9 cellular contexts compared by ENCODE assay signal in genomic region chr14:101442451-101442850, GRCh38.
DNase-seq lines count a peak whose midpoint lies in the region; ATAC-seq and TF ChIP-seq lines count a peak whose summit lies in the region.
"Had no signal": no experiment of that assay in that cellular context is flagged by ENCODE, and none has a peak within 500 bp of the region (broad histone marks: within the 10 kb centered on the region; RNA-seq: fewer than 3 reads in every experiment).

No MANE protein-coding gene starts in this region.

- H3K27ac ChIP-seq in MM.1S (ENCODE audit: low read length), result no peak overlapping the region

- no peak overlapping the region for H3K9ac ChIP-seq in MM.1S (ENCODE audit: low read length)

- H3K4me2 ChIP-seq in MM.1S (ENCODE audit: low read depth, low read length), result no peak overlapping the region

- H3K36me3 Mint-ChIP-seq in mesothelial cell of epicardium, result no peaks in the 10 kb centered on the region

- H3K27me3 ChIP-seq in MM.1S (replicated peaks; ENCODE audit: insufficient read depth, low read length), result peaks cover 66% of the 10 kb centered on the region

- no peaks in the 10 kb centered on the region for H3K79me2 ChIP-seq in MM.1S (ENCODE audit: low read length)

- H3K9me2 ChIP-seq in MM.1S (replicated peaks; ENCODE audit: insufficient read depth, low read length), result no peaks in the 10 kb centered on the region

- no peaks in the 10 kb centered on the region for H3K27me3 Mint-ChIP-seq in mesothelial cell of epicardium (ENCODE audit: low read depth)

- DNase-seq in MM.1S (peak; percentile 44), NCI-H1436 (lab: John Stamatoyannopoulos, UW) (no peak), COLO668 (lab: John Stamatoyannopoulos, UW; ENCODE audit: unreplicated experiment) (no peak), mesothelial cell of epicardium (ENCODE audit: low spot score in 2 of 2, unreplicated experiment in 2 of 2) (no peak)
- peak; percentile 31 to 42 for DNase-seq in activated CD8-positive, alpha-beta memory T cell treated with anti-CD3 and anti-CD28 coated beads for 4 hours (ENCODE audit: low read depth in 2 of 2)
- DNase-seq in effector CD8-positive, alpha-beta T cell (lab: John Stamatoyannopoulos, UW), result peak; percentile 12
- DNase-seq in stimulated activated CD8-positive, alpha-beta memory T cell treated with anti-CD3 and anti-CD28 coated beads, Interleukin-12 subunit alpha, Interleukin-12 subunit beta, amount 100 ng/mL, for 4 hours (ENCODE audit: low read depth), result peak; percentile 41
- DNase-seq: right cardiac atrium had no signal

- H3K4me3 Mint-ChIP-seq in mesothelial cell of epicardium, result no peak overlapping the region

- H3K9me3 Mint-ChIP-seq in mesothelial cell of epicardium, result no peaks in the 10 kb centered on the region

- no peaks in the 10 kb centered on the region for H3F3A ChIP-seq in MM.1S (ENCODE audit: insufficient read depth, low read length)

- peaks cover 13% of the 10 kb centered on the region for H3K4me1 Mint-ChIP-seq in mesothelial cell of epicardium

- H3K27ac Mint-ChIP-seq in mesothelial cell of epicardium, result no peak overlapping the region

- H3K4me3 ChIP-seq in MM.1S (ENCODE audit: low read length), result no peak overlapping the region

- no peaks in the 10 kb centered on the region for H3K4me1 ChIP-seq in MM.1S (ENCODE audit: low read length)

- TF ChIP-seq CTCF in MM.1S (IDR thresholded peaks at IDR 0.05; ENCODE audit: low read length), result no peak
- TF ChIP-seq CTCF in mesothelial cell of epicardium (IDR thresholded peaks at IDR 0.05; ENCODE audit: unreplicated experiment), result no peak

- H2AFZ ChIP-seq in MM.1S (ENCODE audit: low read length), result no peak overlapping the region

- H4K20me1 ChIP-seq in MM.1S (ENCODE audit: insufficient read depth, low read length), result no peaks in the 10 kb centered on the region

- H3K9me3 ChIP-seq in MM.1S (replicated peaks; ENCODE audit: insufficient read depth, low read length), result no peaks in the 10 kb centered on the region

- no peaks in the 10 kb centered on the region for H3K36me3 ChIP-seq in MM.1S (replicated peaks; ENCODE audit: insufficient read depth, low read length)

- no peak for ATAC-seq in HG02678 (IDR thresholded peaks at IDR 0.05; ENCODE audit: unreplicated experiment)
- ATAC-seq: right cardiac atrium had no signal

Comparison
In these comparisons a context has a peak if more than half of its experiments do, and no peak if none do; other contexts are left out.
1. DNase-seq: peak in MM.1S (single experiment), activated CD8-positive, alpha-beta memory T cell treated with anti-CD3 and anti-CD28 coated beads for 4 hours (2 of 2), effector CD8-positive, alpha-beta T cell (single experiment) and stimulated activated CD8-positive, alpha-beta memory T cell treated with anti-CD3 and anti-CD28 coated beads, Interleukin-12 subunit alpha, Interleukin-12 subunit beta, amount 100 ng/mL, for 4 hours (single experiment); none in NCI-H1436 (single experiment), COLO668 (single experiment) and mesothelial cell of epicardium (0 of 2).